In genomic region chr6:167266255-167267215, GRCh38 we compare ENCODE assay signal across 18 cellular contexts. TPM values are rescaled to one million over a fixed set of nuclear protein-coding genes. Genes with fewer than 3 reads are reported as not detected.
"Had no signal": no experiment of that assay in that cellular context is flagged by ENCODE, and none has a peak within 500 bp of the region (broad histone marks: within the 10 kb centered on the region; RNA-seq: fewer than 3 reads in every experiment).

No MANE protein-coding gene starts in this region.

RNA-seq across cellular contexts. Expression of gene UNC93A, which starts 24.6 kb away (rescaled TPM):
- total RNA-seq: activated CD4-positive, alpha-beta memory T cell treated with anti-CD3 and anti-CD28 coated beads, Interleukin-2, amount 10 ng/mL, durations not matched to agents 7 days and 5 days; activated CD4-positive, alpha-beta T cell treated with anti-CD3 and anti-CD28 coated beads, Interleukin-2, amount 10 ng/mL, durations not matched to agents 24 days and 14 days; activated naive CD4-positive, alpha-beta T cell treated with anti-CD3 and anti-CD28 coated beads for 36 hours; activated naive CD8-positive, alpha-beta T cell treated with anti-CD3 and anti-CD28 coated beads, Interleukin-2, amount 10 ng/mL, durations not matched to agents 7 days and 5 days; activated T-cell treated with anti-CD3 and anti-CD28 coated beads, Interleukin-2, amount 50 U/mL, for 72 hours; cerebellum; frontal cortex; lung; mesenteric fat pad; naive thymus-derived CD8-positive, alpha-beta T cell; occipital lobe; right atrium auricular region; subcutaneous adipose tissue; T-helper 2 cell treated with Interferon-gamma antibody and Interleukin-4, amounts not matched to agents 100 ng/mL and 5 ng/mL, for 36 hours; thyroid gland had no signal
- polyA plus RNA-seq: lung; naive thymus-derived CD8-positive, alpha-beta T cell; SK-N-SH had no signal

RNA-seq across cellular contexts. Expression of gene TTLL2, which starts 58.4 kb away (rescaled TPM):
- total RNA-seq: activated CD4-positive, alpha-beta memory T cell treated with anti-CD3 and anti-CD28 coated beads, Interleukin-2, amount 10 ng/mL, durations not matched to agents 7 days and 5 days; activated CD4-positive, alpha-beta T cell treated with anti-CD3 and anti-CD28 coated beads, Interleukin-2, amount 10 ng/mL, durations not matched to agents 24 days and 14 days; activated naive CD4-positive, alpha-beta T cell treated with anti-CD3 and anti-CD28 coated beads for 36 hours; activated naive CD8-positive, alpha-beta T cell treated with anti-CD3 and anti-CD28 coated beads, Interleukin-2, amount 10 ng/mL, durations not matched to agents 7 days and 5 days; activated T-cell treated with anti-CD3 and anti-CD28 coated beads, Interleukin-2, amount 50 U/mL, for 72 hours; cerebellum; left lobe of liver; lung; mesenteric fat pad; naive thymus-derived CD8-positive, alpha-beta T cell; right atrium auricular region; subcutaneous adipose tissue; T-helper 2 cell treated with Interferon-gamma antibody and Interleukin-4, amounts not matched to agents 100 ng/mL and 5 ng/mL, for 36 hours; uterus had no signal
- polyA plus RNA-seq: lung; naive thymus-derived CD8-positive, alpha-beta T cell; SK-N-SH had no signal
